Comparison of ENCODE assay signal across 15 cellular contexts in the genomic region with DNA sequence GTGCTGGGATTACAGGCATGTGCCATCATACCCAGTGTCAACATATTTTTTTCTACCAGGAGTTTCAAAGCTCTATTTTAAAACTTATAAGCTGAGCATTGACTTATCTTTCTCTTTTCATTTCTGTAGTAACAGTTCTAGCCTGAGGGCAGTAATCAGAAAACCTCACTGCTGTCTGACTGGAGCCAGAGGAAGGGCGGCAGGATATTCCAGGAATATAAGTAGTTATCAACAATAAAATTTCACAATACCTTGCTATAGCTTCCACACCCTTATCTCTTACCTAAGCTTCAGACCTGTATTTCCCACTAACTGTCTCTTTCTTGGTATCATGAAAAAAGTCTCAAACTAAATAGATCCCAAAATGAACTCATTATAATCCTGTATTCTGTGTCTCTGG.
"Had no signal": no experiment of that assay in that cellular context is flagged by ENCODE, and none has a peak within 500 bp of the region (broad histone marks: within the 10 kb centered on the region; RNA-seq: fewer than 3 reads in every experiment).

No MANE protein-coding gene starts in this region.

- H3K27me3 ChIP-seq: heart left ventricle, uterus had no signal

- DNase-seq: activated CD4-positive, alpha-beta T cell treated with anti-CD3 and anti-CD28 coated beads, Interleukin-2, amount 50 U/mL, for 4 hours; activated CD8-positive, alpha-beta memory T cell treated with anti-CD3 and anti-CD28 coated beads, Interleukin-2, amount 10 ng/mL, durations not matched to agents 7 days and 5 days; activated gamma-delta T cell; activated T-cell treated with anti-CD3 and anti-CD28 coated beads, Interleukin-2, amount 50 U/mL, for 4 hours; anterior cingulate cortex; heart left ventricle; nephron progenitor cell; stimulated activated CD4-positive, alpha-beta T cell treated with anti-CD3 and anti-CD28 coated beads, Interleukin-4, amount 100 ng/mL, for 24 hours; stimulated activated naive CD8-positive, alpha-beta T cell treated with anti-CD3 and anti-CD28 coated beads, Interleukin-15, amount 100 ng/mL, for 72 hours; T-helper 2 cell; uterus had no signal

- H3K27ac ChIP-seq: heart left ventricle, thoracic aorta, uterus had no signal

- H3K4me3 ChIP-seq: heart left ventricle, thoracic aorta, uterus had no signal

- H3K36me3 ChIP-seq: heart left ventricle, thoracic aorta, uterus had no signal

- H3K9me3 ChIP-seq: heart left ventricle, thoracic aorta, uterus had no signal

- ATAC-seq: activated CD8-positive, alpha-beta memory T cell treated with anti-CD3 and anti-CD28 coated beads, Interleukin-2, amount 10 ng/mL, durations not matched to agents 7 days and 5 days; activated T-cell treated with anti-CD3 and anti-CD28 coated beads, Interleukin-2, amount 50 U/mL, for 4 hours; heart left ventricle; left lobe of liver; stimulated activated naive CD8-positive, alpha-beta T cell treated with anti-CD3 and anti-CD28 coated beads, Interleukin-15, amount 100 ng/mL, for 72 hours had no signal

- FAIRE-seq: endometrium, frontal cortex had no signal

- H3K4me1 ChIP-seq: uterus had no signal
